15 cellular contexts compared by ENCODE assay signal in genomic region chr5:59178071-59178470, GRCh38.
DNase-seq lines count a peak whose midpoint lies in the region; ATAC-seq and TF ChIP-seq lines count a peak whose summit lies in the region.
"Had no signal": no experiment of that assay in that cellular context is flagged by ENCODE, and none has a peak within 500 bp of the region (broad histone marks: within the 10 kb centered on the region; RNA-seq: fewer than 3 reads in every experiment).

No MANE protein-coding gene starts in this region.

- peak overlapping the region; percentile 38 to 50 for H3K27ac Mint-ChIP-seq in natural killer cell treated with Interleukin-12 subunit alpha and Interleukin-12 subunit beta and Interleukin-15 and Interleukin-18, amount 100 ng/mL, for 72 hours
- H3K27ac Mint-ChIP-seq in natural killer cell, result peak overlapping the region in 1 of 2 donors; percentile 49
- H3K27ac Mint-ChIP-seq: stimulated activated naive CD8-positive, alpha-beta T cell treated with anti-CD3 and anti-CD28 coated beads, Interleukin-15, Interleukin-2, amounts not matched to agents 100 ng/mL and 50 ng/mL, for 24 hours had no signal

- H3F3A ChIP-seq in MM.1S (ENCODE audit: insufficient read depth, low read length), result peaks cover 3% of the 10 kb centered on the region; the same call in 1 of the 2 replicates

- intact Hi-C loops in natural killer cell (cut with micrococcal nuclease) (no loop called here), OCI-LY7 (cut with micrococcal nuclease; ENCODE audit: unreplicated experiment) (no loop called here), left lung (cut with DNase I) (loop anchor here in 1 of 2 donors (10.0 kb wide), 1 partner anchor 293 kb away; no protein-coding TSS in a partner anchor)

- H3K4me2 ChIP-seq in MM.1S (ENCODE audit: low read depth, low read length) (peak overlapping the region; percentile 8; the same call in 1 of the 2 replicates), OCI-LY7 (ENCODE audit: low read length) (no peak overlapping the region)

- no peaks in the 10 kb centered on the region for H3K9me3 Mint-ChIP-seq in natural killer cell treated with Interleukin-12 subunit alpha and Interleukin-12 subunit beta and Interleukin-15 and Interleukin-18, amount 100 ng/mL, for 72 hours
- no peaks in the 10 kb centered on the region for H3K9me3 Mint-ChIP-seq in natural killer cell
- H3K9me3 Mint-ChIP-seq: stimulated activated naive CD8-positive, alpha-beta T cell treated with anti-CD3 and anti-CD28 coated beads, Interleukin-15, Interleukin-2, amounts not matched to agents 100 ng/mL and 50 ng/mL, for 24 hours had no signal

- no TSS peak for BruUV-seq in OCI-LY7 (replicated peaks; lab: Mats Ljungman, UMichigan)

- no peak for TF ChIP-seq CTCF in natural killer cell (IDR thresholded peaks at IDR 0.05)
- TF ChIP-seq CTCF in MM.1S (IDR thresholded peaks at IDR 0.05; ENCODE audit: low read length), result no peak
- no peak for TF ChIP-seq CTCF in OCI-LY7 (conservative IDR thresholded peaks at IDR 0.05; ENCODE audit: low read length)
- no peak for TF ChIP-seq CTCF in left lung (IDR thresholded peaks at IDR 0.05)

- H4K20me1 ChIP-seq in MM.1S (ENCODE audit: insufficient read depth, low read length) (no peaks in the 10 kb centered on the region), OCI-LY7 (ENCODE audit: insufficient read depth, low read length) (no peaks in the 10 kb centered on the region)

- H3K36me3 ChIP-seq in MM.1S (replicated peaks; ENCODE audit: insufficient read depth, low read length), result no peaks in the 10 kb centered on the region
- no peaks in the 10 kb centered on the region for H3K36me3 ChIP-seq in OCI-LY7 (ENCODE audit: insufficient read depth, low read length)
- no peaks in the 10 kb centered on the region for H3K36me3 ChIP-seq in left lung
- H3K36me3 ChIP-seq: prostate gland had no signal

- peaks cover 0 to 12% of the 10 kb centered on the region in 2 donors for H3K4me1 Mint-ChIP-seq in natural killer cell treated with Interleukin-12 subunit alpha and Interleukin-12 subunit beta and Interleukin-15 and Interleukin-18, amount 100 ng/mL, for 72 hours (ENCODE audit: low read depth in 2 of 2)
- peaks cover 4 to 9% of the 10 kb centered on the region in 2 donors for H3K4me1 Mint-ChIP-seq in natural killer cell

- H3K9me2 ChIP-seq in MM.1S (replicated peaks; ENCODE audit: insufficient read depth, low read length), result no peaks in the 10 kb centered on the region
- no peaks in the 10 kb centered on the region for H3K9me2 ChIP-seq in OCI-LY7 (ENCODE audit: insufficient read depth, low read length)

- CTCF ChIA-PET in OCI-LY7 (lab: Charles Lee; ENCODE audit: unreplicated experiment) (no interaction called here), HEK293T (lab: Yijun Ruan, JAX) (interaction anchor here (0.9 kb wide), 1 partner anchor 287 kb away, joined by 3 read pairs; no protein-coding TSS in a partner anchor)

- H2AFZ ChIP-seq in MM.1S (ENCODE audit: low read length), result peak overlapping the region; percentile 6; the same call in 1 of the 2 replicates
- H2AFZ ChIP-seq in OCI-LY7 (ENCODE audit: low read length), result no peak overlapping the region

- DNase-seq in natural killer cell treated with Interleukin-12 subunit alpha and Interleukin-12 subunit beta and Interleukin-15 and Interleukin-18, amount 100 ng/mL, for 72 hours (ENCODE audit: low spot score), result no peak
- DNase-seq in natural killer cell, result no peak
- no peak for DNase-seq in MM.1S
- no peak for DNase-seq in OCI-LY7 (ENCODE audit: low spot score)
- DNase-seq in HuH-7.5 (ENCODE audit: low spot score), result no peak
- no peak for DNase-seq in HEK293T (ENCODE audit: extremely low spot score)
- no peak for DNase-seq in left lung
- DNase-seq: NCI-H187, NCI-H446 treated with DMSO at 0.1 percent for 48 hours, OCI-M1 had no signal

- H3K9me3 ChIP-seq in MM.1S (replicated peaks; ENCODE audit: insufficient read depth, low read length), result no peaks in the 10 kb centered on the region
- no peaks in the 10 kb centered on the region for H3K9me3 ChIP-seq in OCI-LY7 (ENCODE audit: low read length)
- no peaks in the 10 kb centered on the region for H3K9me3 ChIP-seq in left lung
- H3K9me3 ChIP-seq: prostate gland had no signal

- H3K9ac ChIP-seq in MM.1S (ENCODE audit: low read length), result no peak overlapping the region

- peak in 1 of 2 donors; percentile 41 for ATAC-seq in natural killer cell treated with Interleukin-12 subunit alpha and Interleukin-12 subunit beta and Interleukin-15 and Interleukin-18, amount 100 ng/mL, for 72 hours
- ATAC-seq in natural killer cell (no peak), GM21786 (IDR thresholded peaks at IDR 0.05; ENCODE audit: unreplicated experiment) (peak; percentile 32), left lung (no peak)

- H3K27me3 ChIP-seq in MM.1S (replicated peaks; ENCODE audit: insufficient read depth, low read length) (no peaks in the 10 kb centered on the region), left lung (no peaks in the 10 kb centered on the region)

- no peak overlapping the region for H3K4me3 Mint-ChIP-seq in natural killer cell treated with Interleukin-12 subunit alpha and Interleukin-12 subunit beta and Interleukin-15 and Interleukin-18, amount 100 ng/mL, for 72 hours
- H3K4me3 Mint-ChIP-seq in natural killer cell, result no peak overlapping the region
- H3K4me3 Mint-ChIP-seq: stimulated activated naive CD8-positive, alpha-beta T cell treated with anti-CD3 and anti-CD28 coated beads, Interleukin-15, Interleukin-2, amounts not matched to agents 100 ng/mL and 50 ng/mL, for 24 hours had no signal

- H3K27ac ChIP-seq in MM.1S (ENCODE audit: low read length) (peak overlapping the region; percentile 40; the same call in 1 of the 2 replicates), OCI-LY7 (ENCODE audit: low read depth, low read length, poor library complexity, severe bottlenecking) (no peak overlapping the region), left lung (no peak overlapping the region)
- H3K27ac ChIP-seq: coronary artery, epithelial cell of prostate, prostate gland had no signal

- H3K79me2 ChIP-seq in MM.1S (ENCODE audit: low read length) (no peaks in the 10 kb centered on the region), OCI-LY7 (ENCODE audit: insufficient read depth, low read depth, low read length) (no peaks in the 10 kb centered on the region)

- H3K4me1 ChIP-seq in MM.1S (ENCODE audit: low read length) (peaks cover 18% of the 10 kb centered on the region), OCI-LY7 (ENCODE audit: insufficient read depth, low read length, poor library complexity, severe bottlenecking) (no peaks in the 10 kb centered on the region), left lung (peaks cover 0 to 5% of the 10 kb centered on the region in 2 donors)
- H3K4me1 ChIP-seq: prostate gland had no signal

- no peaks in the 10 kb centered on the region for H3K27me3 Mint-ChIP-seq in natural killer cell treated with Interleukin-12 subunit alpha and Interleukin-12 subunit beta and Interleukin-15 and Interleukin-18, amount 100 ng/mL, for 72 hours
- H3K27me3 Mint-ChIP-seq in natural killer cell (ENCODE audit: low read depth in 2 of 2), result no peaks in the 10 kb centered on the region
- H3K27me3 Mint-ChIP-seq: stimulated activated naive CD8-positive, alpha-beta T cell treated with anti-CD3 and anti-CD28 coated beads, Interleukin-15, Interleukin-2, amounts not matched to agents 100 ng/mL and 50 ng/mL, for 24 hours had no signal

- H3K4me3 ChIP-seq in MM.1S (ENCODE audit: low read length) (no peak overlapping the region), OCI-LY7 (ENCODE audit: low read depth, low read length, poor library complexity, severe bottlenecking) (no peak overlapping the region), left lung (no peak overlapping the region)
- H3K4me3 ChIP-seq: coronary artery, prostate gland had no signal

- POLR2A ChIA-PET in OCI-LY7 (lab: Charles Lee), result interaction anchor here (0.6 kb wide), 1 partner anchor 29 kb away, joined by 3 read pairs; no protein-coding TSS in a partner anchor
- POLR2A ChIA-PET in HEK293T (lab: Yijun Ruan, JAX), result interaction anchor here (0.6 kb wide), 1 partner anchor 288 kb away, joined by 3 read pairs; no protein-coding TSS in a partner anchor

- no peaks in the 10 kb centered on the region for H3K36me3 Mint-ChIP-seq in natural killer cell treated with Interleukin-12 subunit alpha and Interleukin-12 subunit beta and Interleukin-15 and Interleukin-18, amount 100 ng/mL, for 72 hours
- no peaks in the 10 kb centered on the region for H3K36me3 Mint-ChIP-seq in natural killer cell

TF ChIP-seq in HEK293T, 16 proteins besides CTCF, POLR2A, EP300 and RAD21:
- TF ChIP-seq ZNF384 (IDR thresholded peaks at IDR 0.05) (no peak), CTBP1 (IDR thresholded peaks at IDR 0.05; ENCODE audit: borderline replicate concordance) (no peak), BHLHE40 (IDR thresholded peaks at IDR 0.05; ENCODE audit: borderline replicate concordance) (no peak), L3MBTL2 (conservative IDR thresholded peaks at IDR 0.05) (no peak), ELF4 (IDR thresholded peaks at IDR 0.05) (no peak), PKNOX1 (IDR thresholded peaks at IDR 0.05) (no peak), FOXK2 (IDR thresholded peaks at IDR 0.05) (no peak), FOXM1 (IDR thresholded peaks at IDR 0.05; ENCODE audit: borderline replicate concordance) (no peak), HDGF (IDR thresholded peaks at IDR 0.05; ENCODE audit: borderline replicate concordance) (no peak), TARDBP (IDR thresholded peaks at IDR 0.05) (no peak), SUZ12 (IDR thresholded peaks at IDR 0.05) (no peak), LEF1 (IDR thresholded peaks at IDR 0.05; ENCODE audit: borderline replicate concordance) (no peak), NFRKB (IDR thresholded peaks at IDR 0.05) (no peak), SP1 (IDR thresholded peaks at IDR 0.05) (no peak)
TF ChIP-seq in HEK293T: peak in this region for 0.
